In genomic region chr10:119634219-119634544, GRCh38 we compare ENCODE assay signal across 1 cellular context.
TF ChIP-seq lines count a peak whose summit lies in the region.

No MANE protein-coding gene starts in this region.

TF ChIP-seq in K562, 482 proteins besides CTCF, POLR2A, EP300 and RAD21:
- TF ChIP-seq ZNF324 (CRISPR knock-in tag; IDR thresholded peaks at IDR 0.05) (no peak), XRCC5 (IDR thresholded peaks at IDR 0.05; ENCODE audit: low read depth, low read length) (no peak), CEBPB (tag; IDR thresholded peaks at IDR 0.05) (peak; percentile 65), JUND (IDR thresholded peaks at IDR 0.05; ENCODE audit: borderline replicate concordance, low read depth, low read length) (no peak), JUND (tag; IDR thresholded peaks at IDR 0.05; ENCODE audit: borderline replicate concordance, low read depth, low read length) (no peak), ZNF316 (IDR thresholded peaks at IDR 0.05) (peak; percentile 5; the same call in 1 of the 2 replicates), ZNF507 (tag; conservative IDR thresholded peaks at IDR 0.05) (no peak), HSF4 (CRISPR knock-in tag; IDR thresholded peaks at IDR 0.05; ENCODE audit: borderline replicate concordance) (no peak), CEBPG (CRISPR knock-in tag; IDR thresholded peaks at IDR 0.05) (peak; percentile 76), CEBPG (tag; conservative IDR thresholded peaks at IDR 0.05 in 1 of 2, IDR thresholded peaks at IDR 0.05 in 1 of 2) (peak; percentile 72 to 80), ZSCAN32 (CRISPR knock-in tag; IDR thresholded peaks at IDR 0.05) (no peak), ATF3 (IDR thresholded peaks at IDR 0.05) (peak; percentile 82), ATF3 (CRISPR knock-in tag; conservative IDR thresholded peaks at IDR 0.05) (no peak), MCM5 (IDR thresholded peaks at IDR 0.05; ENCODE audit: low read depth) (no peak), ZNF551 (CRISPR knock-in tag; IDR thresholded peaks at IDR 0.05) (no peak), POLR2AphosphoS5 (IDR thresholded peaks at IDR 0.05; ENCODE audit: control insufficient read depth, insufficient read depth, low read depth, low read length) (no peak), CREB1 (IDR thresholded peaks at IDR 0.05) (no peak), CREB1 (CRISPR knock-in tag; IDR thresholded peaks at IDR 0.05) (no peak), ZNF263 (CRISPR knock-in tag; IDR thresholded peaks at IDR 0.05; ENCODE audit: borderline replicate concordance) (no peak), ZNF384 (IDR thresholded peaks at IDR 0.05; ENCODE audit: low read depth, low read length) (peak; percentile 78)
- TF ChIP-seq, protein P1, sequence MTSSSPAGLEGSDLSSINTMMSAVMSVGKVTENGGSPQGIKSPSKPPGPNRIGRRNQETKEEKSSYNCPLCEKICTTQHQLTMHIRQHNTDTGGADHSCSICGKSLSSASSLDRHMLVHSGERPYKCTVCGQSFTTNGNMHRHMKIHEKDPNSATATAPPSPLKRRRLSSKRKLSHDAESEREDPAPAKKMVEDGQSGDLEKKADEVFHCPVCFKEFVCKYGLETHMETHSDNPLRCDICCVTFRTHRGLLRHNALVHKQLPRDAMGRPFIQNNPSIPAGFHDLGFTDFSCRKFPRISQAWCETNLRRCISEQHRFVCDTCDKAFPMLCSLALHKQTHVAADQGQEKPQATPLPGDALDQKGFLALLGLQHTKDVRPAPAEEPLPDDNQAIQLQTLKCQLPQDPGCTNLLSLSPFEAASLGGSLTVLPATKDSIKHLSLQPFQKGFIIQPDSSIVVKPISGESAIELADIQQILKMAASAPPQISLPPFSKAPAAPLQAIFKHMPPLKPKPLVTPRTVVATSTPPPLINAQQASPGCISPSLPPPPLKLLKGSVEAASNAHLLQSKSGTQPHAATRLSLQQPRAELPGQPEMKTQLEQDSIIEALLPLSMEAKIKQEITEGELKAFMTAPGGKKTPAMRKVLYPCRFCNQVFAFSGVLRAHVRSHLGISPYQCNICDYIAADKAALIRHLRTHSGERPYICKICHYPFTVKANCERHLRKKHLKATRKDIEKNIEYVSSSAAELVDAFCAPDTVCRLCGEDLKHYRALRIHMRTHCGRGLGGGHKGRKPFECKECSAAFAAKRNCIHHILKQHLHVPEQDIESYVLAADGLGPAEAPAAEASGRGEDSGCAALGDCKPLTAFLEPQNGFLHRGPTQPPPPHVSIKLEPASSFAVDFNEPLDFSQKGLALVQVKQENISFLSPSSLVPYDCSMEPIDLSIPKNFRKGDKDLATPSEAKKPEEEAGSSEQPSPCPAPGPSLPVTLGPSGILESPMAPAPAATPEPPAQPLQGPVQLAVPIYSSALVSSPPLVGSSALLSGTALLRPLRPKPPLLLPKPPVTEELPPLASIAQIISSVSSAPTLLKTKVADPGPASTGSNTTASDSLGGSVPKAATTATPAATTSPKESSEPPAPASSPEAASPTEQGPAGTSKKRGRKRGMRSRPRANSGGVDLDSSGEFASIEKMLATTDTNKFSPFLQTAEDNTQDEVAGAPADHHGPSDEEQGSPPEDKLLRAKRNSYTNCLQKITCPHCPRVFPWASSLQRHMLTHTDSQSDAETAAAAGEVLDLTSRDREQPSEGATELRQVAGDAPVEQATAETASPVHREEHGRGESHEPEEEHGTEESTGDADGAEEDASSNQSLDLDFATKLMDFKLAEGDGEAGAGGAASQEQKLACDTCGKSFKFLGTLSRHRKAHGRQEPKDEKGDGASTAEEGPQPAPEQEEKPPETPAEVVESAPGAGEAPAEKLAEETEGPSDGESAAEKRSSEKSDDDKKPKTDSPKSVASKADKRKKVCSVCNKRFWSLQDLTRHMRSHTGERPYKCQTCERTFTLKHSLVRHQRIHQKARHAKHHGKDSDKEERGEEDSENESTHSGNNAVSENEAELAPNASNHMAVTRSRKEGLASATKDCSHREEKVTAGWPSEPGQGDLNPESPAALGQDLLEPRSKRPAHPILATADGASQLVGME (CRISPR knock-in tag; IDR thresholded peaks at IDR 0.05): no peak
